Comparison of ENCODE assay signal across 16 cellular contexts in genomic region chr5:154309805-154310204, GRCh38.
DNase-seq lines count a peak whose midpoint lies in the region; ATAC-seq and TF ChIP-seq lines count a peak whose summit lies in the region.
"Had no signal": no experiment of that assay in that cellular context is flagged by ENCODE, and none has a peak within 500 bp of the region (broad histone marks: within the 10 kb centered on the region; RNA-seq: fewer than 3 reads in every experiment).

No MANE protein-coding gene starts in this region.

- H3K27me3 ChIP-seq in SJSA1 (replicated peaks), result no peaks in the 10 kb centered on the region
- H3K27me3 ChIP-seq: left lung had no signal

- CTCF ChIA-PET in WTC11 (lab: Charles Lee), result no interaction called here

- H3K4me3 ChIP-seq in SJSA1, result no peak overlapping the region
- H3K4me3 ChIP-seq in mucosa of descending colon, result no peak overlapping the region
- H3K4me3 ChIP-seq: K562, left lung, SK-N-MC had no signal

- DNase-seq in activated T-cell treated with anti-CD3 and anti-CD28 coated beads, Interleukin-2, amount 50 U/mL, for 24 hours, result peak; percentile 34
- no peak for DNase-seq in activated T-cell treated with anti-CD3 and anti-CD28 coated beads, Interleukin-2, amount 50 U/mL, for 1 hour
- peak; percentile 29 to 40 for DNase-seq in SJSA1 (ENCODE audit: low read depth in 1 of 2, low spot score in 2 of 2)
- peak; percentile 62 for DNase-seq in dermis blood vessel endothelial cell
- no peak for DNase-seq in stimulated activated effector memory CD8-positive, alpha-beta T cell treated with anti-CD3 and anti-CD28 coated beads, Interleukin-12 subunit alpha, Interleukin-12 subunit beta, amount 100 ng/mL, for 72 hours (ENCODE audit: low spot score in 2 of 2)
- DNase-seq in mucosa of gallbladder (ENCODE audit: low spot score), result no peak
- no peak for DNase-seq in WTC11 (ENCODE audit: low spot score)
- DNase-seq in mucosa of descending colon, result no peak
- DNase-seq: aorta; hippocampal formation; left lung; naive thymus-derived CD4-positive, alpha-beta T cell; NCI-H1092 treated with DMSO at 0.1 percent for 48 hours; NCI-H2227 treated with DMSO at 0.1 percent for 48 hours had no signal

- intact Hi-C loops in mucosa of descending colon (cut with DNase I, micrococcal nuclease), result no loop called here

- peak overlapping the region; percentile 42; the same call in 1 of the 2 replicates for H3K27ac ChIP-seq in SJSA1
- H3K27ac ChIP-seq: left lung, SK-N-MC had no signal

- peaks cover 2% of the 10 kb centered on the region for H3K9me3 Mint-ChIP-seq in activated T-cell treated with anti-CD3 and anti-CD28 coated beads, Interleukin-2, amount 50 U/mL, for 24 hours
- peaks cover under 1% of the 10 kb centered on the region for H3K9me3 Mint-ChIP-seq in stimulated activated effector memory CD8-positive, alpha-beta T cell treated with anti-CD3 and anti-CD28 coated beads, Interleukin-12 subunit alpha, Interleukin-12 subunit beta, amount 100 ng/mL, for 72 hours
- peaks cover 4% of the 10 kb centered on the region for H3K9me3 Mint-ChIP-seq in WTC11

- peaks cover 6% of the 10 kb centered on the region for H3K36me3 ChIP-seq in SJSA1
- H3K36me3 ChIP-seq in mucosa of descending colon (ENCODE audit: low read depth), result no peaks in the 10 kb centered on the region
- H3K36me3 ChIP-seq: left lung had no signal

- POLR2A ChIA-PET in WTC11 (lab: Charles Lee), result no interaction called here

- H3K9me3 ChIP-seq in SJSA1 (replicated peaks) (no peaks in the 10 kb centered on the region), mucosa of descending colon (no peaks in the 10 kb centered on the region)

- peaks cover 35% of the 10 kb centered on the region for H3K4me1 Mint-ChIP-seq in activated T-cell treated with anti-CD3 and anti-CD28 coated beads, Interleukin-2, amount 50 U/mL, for 24 hours (ENCODE audit: low read depth)
- peaks cover 61% of the 10 kb centered on the region for H3K4me1 Mint-ChIP-seq in stimulated activated effector memory CD8-positive, alpha-beta T cell treated with anti-CD3 and anti-CD28 coated beads, Interleukin-12 subunit alpha, Interleukin-12 subunit beta, amount 100 ng/mL, for 72 hours
- no peaks in the 10 kb centered on the region for H3K4me1 Mint-ChIP-seq in WTC11

- peak; percentile 60 for ATAC-seq in stimulated activated effector memory CD8-positive, alpha-beta T cell treated with anti-CD3 and anti-CD28 coated beads, Interleukin-12 subunit alpha, Interleukin-12 subunit beta, amount 100 ng/mL, for 72 hours
- no peak for ATAC-seq in WTC11
- ATAC-seq in mucosa of descending colon, result no peak
- ATAC-seq: K562; naive thymus-derived CD4-positive, alpha-beta T cell had no signal

- H3K36me3 Mint-ChIP-seq in activated T-cell treated with anti-CD3 and anti-CD28 coated beads, Interleukin-2, amount 50 U/mL, for 24 hours (ENCODE audit: low read depth), result peaks cover 36% of the 10 kb centered on the region
- no peaks in the 10 kb centered on the region for H3K36me3 Mint-ChIP-seq in stimulated activated effector memory CD8-positive, alpha-beta T cell treated with anti-CD3 and anti-CD28 coated beads, Interleukin-12 subunit alpha, Interleukin-12 subunit beta, amount 100 ng/mL, for 72 hours
- peaks cover 5% of the 10 kb centered on the region; the same call in 1 of the 2 replicates for H3K36me3 Mint-ChIP-seq in WTC11

- no peak for TF ChIP-seq CTCF in WTC11 (IDR thresholded peaks at IDR 0.05)
- no peak for TF ChIP-seq CTCF in mucosa of descending colon (IDR thresholded peaks at IDR 0.05)

- peak overlapping the region; percentile 41 for H3K27ac Mint-ChIP-seq in activated T-cell treated with anti-CD3 and anti-CD28 coated beads, Interleukin-2, amount 50 U/mL, for 24 hours
- peak overlapping the region; percentile 66 for H3K27ac Mint-ChIP-seq in stimulated activated effector memory CD8-positive, alpha-beta T cell treated with anti-CD3 and anti-CD28 coated beads, Interleukin-12 subunit alpha, Interleukin-12 subunit beta, amount 100 ng/mL, for 72 hours
- H3K27ac Mint-ChIP-seq in WTC11, result no peak overlapping the region

- H3K4me1 ChIP-seq in SJSA1 (replicated peaks), result peaks cover 27% of the 10 kb centered on the region
- no peaks in the 10 kb centered on the region for H3K4me1 ChIP-seq in mucosa of descending colon (ENCODE audit: low read depth)
- H3K4me1 ChIP-seq: left lung had no signal

- H3K27me3 Mint-ChIP-seq in activated T-cell treated with anti-CD3 and anti-CD28 coated beads, Interleukin-2, amount 50 U/mL, for 24 hours, result no peaks in the 10 kb centered on the region
- H3K27me3 Mint-ChIP-seq in WTC11 (ENCODE audit: low read depth), result no peaks in the 10 kb centered on the region
- H3K27me3 Mint-ChIP-seq: naive thymus-derived CD4-positive, alpha-beta T cell had no signal

- H3K4me3 Mint-ChIP-seq in activated T-cell treated with anti-CD3 and anti-CD28 coated beads, Interleukin-2, amount 50 U/mL, for 24 hours, result no peak overlapping the region
- H3K4me3 Mint-ChIP-seq in stimulated activated effector memory CD8-positive, alpha-beta T cell treated with anti-CD3 and anti-CD28 coated beads, Interleukin-12 subunit alpha, Interleukin-12 subunit beta, amount 100 ng/mL, for 72 hours, result peak overlapping the region; percentile 1
- H3K4me3 Mint-ChIP-seq in WTC11, result no peak overlapping the region
- H3K4me3 Mint-ChIP-seq: naive thymus-derived CD4-positive, alpha-beta T cell had no signal

TF ChIP-seq in WTC11, 78 proteins besides CTCF, POLR2A, EP300 and RAD21:
- TF ChIP-seq NR2C2 (CRISPR knock-in tag; IDR thresholded peaks at IDR 0.05) (no peak), RORB (CRISPR knock-in tag; IDR thresholded peaks at IDR 0.05) (no peak), TEAD4 (CRISPR knock-in tag; IDR thresholded peaks at IDR 0.05) (no peak), NR1H2 (CRISPR knock-in tag; IDR thresholded peaks at IDR 0.05) (no peak), ZNF232 (CRISPR knock-in tag; IDR thresholded peaks at IDR 0.05) (no peak), USF1 (CRISPR knock-in tag; IDR thresholded peaks at IDR 0.05) (no peak), SP1 (CRISPR knock-in tag; conservative IDR thresholded peaks at IDR 0.05) (no peak)

Comparison
In these comparisons a context has a peak if more than half of its experiments do, and no peak if none do; other contexts are left out.
1. DNase-seq: peak in activated T-cell treated with anti-CD3 and anti-CD28 coated beads, Interleukin-2, amount 50 U/mL, for 24 hours (single experiment), SJSA1 (2 of 2) and dermis blood vessel endothelial cell (single experiment); none in activated T-cell treated with anti-CD3 and anti-CD28 coated beads, Interleukin-2, amount 50 U/mL, for 1 hour (single experiment), stimulated activated effector memory CD8-positive, alpha-beta T cell treated with anti-CD3 and anti-CD28 coated beads, Interleukin-12 subunit alpha, Interleukin-12 subunit beta, amount 100 ng/mL, for 72 hours (0 of 2), mucosa of gallbladder (single experiment), WTC11 (single experiment) and mucosa of descending colon (0 of 3).